15 cellular contexts compared by ENCODE assay signal in genomic region chr5:173567548-173567947, GRCh38.
DNase-seq lines count a peak whose midpoint lies in the region; ATAC-seq and TF ChIP-seq lines count a peak whose summit lies in the region.
"Had no signal": no experiment of that assay in that cellular context is flagged by ENCODE, and none has a peak within 500 bp of the region (broad histone marks: within the 10 kb centered on the region; RNA-seq: fewer than 3 reads in every experiment).

No MANE protein-coding gene starts in this region.

- no peaks in the 10 kb centered on the region for H3K36me3 ChIP-seq in ACC112 (ENCODE audit: insufficient read depth, low read length)
- H3K36me3 ChIP-seq: right lobe of liver had no signal

- H3K4me1 ChIP-seq in ACC112 (ENCODE audit: control insufficient read depth, insufficient read depth, low read length, unreplicated experiment): peaks cover 14% of the 10 kb centered on the region
- H3K4me1 ChIP-seq: right lobe of liver had no signal

- no peak overlapping the region for H2AFZ ChIP-seq in ACC112 (ENCODE audit: low read length, unreplicated experiment)

- in situ Hi-C loops in astrocyte of the spinal cord (cut with HindIII; ENCODE audit: low sequenced_read_pairs): no loop called here

- H3K27me3 ChIP-seq in ACC112 (ENCODE audit: insufficient read depth, low read length): no peaks in the 10 kb centered on the region
- H3K27me3 ChIP-seq: right lobe of liver had no signal

- no peak for TF ChIP-seq CTCF in LNCaP clone FGC (IDR thresholded peaks at IDR 0.05; ENCODE audit: control insufficient read depth, extremely low read depth, insufficient read depth)
- TF ChIP-seq CTCF in astrocyte of the spinal cord (IDR thresholded peaks at IDR 0.05; ENCODE audit: low read depth, low read length): no peak
- no peak for TF ChIP-seq CTCF in foreskin fibroblast (IDR thresholded peaks at IDR 0.05; ENCODE audit: low read depth, low read length)

- H3K27ac ChIP-seq in ACC112 (ENCODE audit: low read depth, low read length): peak overlapping the region; percentile 41; the same call in 1 of the 2 replicates
- H3K27ac ChIP-seq: A549, right lobe of liver had no signal

- DNase-seq in LNCaP clone FGC (ENCODE audit: low read depth) (peak; percentile 86), astrocyte of the spinal cord (ENCODE audit: low read depth, low spot score) (peak; percentile 71), foreskin fibroblast (peak; percentile 41 to 77), nucleus accumbens (lab: John Stamatoyannopoulos, UW) (no peak), NCI-H82 (lab: John Stamatoyannopoulos, UW) (no peak)
- DNase-seq: activated naive CD8-positive, alpha-beta T cell treated with anti-CD3 and anti-CD28 coated beads, Interleukin-2, amount 50 U/mL, for 24 hours; activated T-cell treated with anti-CD3 and anti-CD28 coated beads, Interleukin-2, amount 50 U/mL, for 72 hours; KBM-7; NCI-H1436 treated with DMSO at 0.1 percent for 48 hours; stimulated activated naive CD4-positive, alpha-beta T cell had no signal

- H3K4me3 ChIP-seq in ACC112 (ENCODE audit: low read depth, low read length): no peak overlapping the region
- no peak overlapping the region for H3K4me3 ChIP-seq in LNCaP clone FGC (ENCODE audit: low read depth, low read length)
- no peak overlapping the region for H3K4me3 ChIP-seq in astrocyte of the spinal cord (ENCODE audit: low read depth, low read length)
- no peak overlapping the region for H3K4me3 ChIP-seq in foreskin fibroblast (ENCODE audit: low read depth in 1 of 2, low read length in 2 of 2)
- H3K4me3 ChIP-seq: A549, right lobe of liver had no signal

- H3K79me2 ChIP-seq in ACC112 (ENCODE audit: control insufficient read depth, insufficient read depth, low read length, unreplicated experiment): no peaks in the 10 kb centered on the region

- ATAC-seq in HG03469 (IDR thresholded peaks at IDR 0.05; ENCODE audit: unreplicated experiment) (no peak), GM19023 (IDR thresholded peaks at IDR 0.05; ENCODE audit: unreplicated experiment) (no peak)
- ATAC-seq: A549; activated naive CD8-positive, alpha-beta T cell treated with anti-CD3 and anti-CD28 coated beads, Interleukin-2, amount 50 U/mL, for 24 hours; activated T-cell treated with anti-CD3 and anti-CD28 coated beads, Interleukin-2, amount 50 U/mL, for 72 hours had no signal

Comparison
In these comparisons a context has a peak if more than half of its experiments do, and no peak if none do; other contexts are left out.
1. DNase-seq: peak in LNCaP clone FGC (single experiment), astrocyte of the spinal cord (single experiment) and foreskin fibroblast (2 of 2); none in nucleus accumbens (0 of 56) and NCI-H82 (single experiment).